In the genomic region with DNA sequence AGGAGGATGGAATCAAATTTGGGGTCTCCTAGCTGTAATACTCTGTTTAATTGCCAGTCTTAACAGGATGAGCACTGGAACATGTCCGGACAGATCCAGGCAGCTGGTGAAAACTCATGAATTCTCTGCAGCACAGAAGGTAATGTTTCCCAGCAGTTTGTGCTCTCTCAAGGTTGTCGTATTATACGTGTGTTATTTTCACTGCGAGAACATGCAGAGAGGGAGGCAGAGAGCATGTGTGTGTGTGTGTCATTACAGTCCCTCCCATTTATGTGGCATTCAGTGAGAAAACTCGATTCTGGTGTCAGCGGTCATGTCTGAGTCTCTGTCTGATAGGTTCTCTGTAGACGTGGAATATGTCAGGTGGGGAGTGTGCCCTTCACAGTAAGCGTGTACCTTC, we compare ENCODE assay signal across 1 cellular context.
TF ChIP-seq lines count a peak whose summit lies in the region.

No MANE protein-coding gene starts in this region.

TF ChIP-seq in GM23338, 12 proteins besides CTCF, POLR2A, EP300 and RAD21 (continued from another document):
- TF ChIP-seq, protein P1, sequence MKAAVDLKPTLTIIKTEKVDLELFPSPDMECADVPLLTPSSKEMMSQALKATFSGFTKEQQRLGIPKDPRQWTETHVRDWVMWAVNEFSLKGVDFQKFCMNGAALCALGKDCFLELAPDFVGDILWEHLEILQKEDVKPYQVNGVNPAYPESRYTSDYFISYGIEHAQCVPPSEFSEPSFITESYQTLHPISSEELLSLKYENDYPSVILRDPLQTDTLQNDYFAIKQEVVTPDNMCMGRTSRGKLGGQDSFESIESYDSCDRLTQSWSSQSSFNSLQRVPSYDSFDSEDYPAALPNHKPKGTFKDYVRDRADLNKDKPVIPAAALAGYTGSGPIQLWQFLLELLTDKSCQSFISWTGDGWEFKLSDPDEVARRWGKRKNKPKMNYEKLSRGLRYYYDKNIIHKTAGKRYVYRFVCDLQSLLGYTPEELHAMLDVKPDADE (IDR thresholded peaks at IDR 0.05): no peak
- TF ChIP-seq EZH2phosphoT487 (IDR thresholded peaks at IDR 0.05; ENCODE audit: unreplicated experiment) (no peak), CREB1 (CRISPR knock-in tag; IDR thresholded peaks at IDR 0.05; ENCODE audit: low read depth) (no peak), EZH2 (IDR thresholded peaks at IDR 0.05; ENCODE audit: low read depth, unreplicated experiment) (no peak), ZNF114 (CRISPR knock-in tag; IDR thresholded peaks at IDR 0.05) (no peak), JUNB (IDR thresholded peaks at IDR 0.05; ENCODE audit: unreplicated experiment) (no peak), POLR2AphosphoS5 (IDR thresholded peaks at IDR 0.05; ENCODE audit: low read depth) (no peak), NANOG (IDR thresholded peaks at IDR 0.05; ENCODE audit: borderline replicate concordance) (no peak)
- TF ChIP-seq, protein P2, sequence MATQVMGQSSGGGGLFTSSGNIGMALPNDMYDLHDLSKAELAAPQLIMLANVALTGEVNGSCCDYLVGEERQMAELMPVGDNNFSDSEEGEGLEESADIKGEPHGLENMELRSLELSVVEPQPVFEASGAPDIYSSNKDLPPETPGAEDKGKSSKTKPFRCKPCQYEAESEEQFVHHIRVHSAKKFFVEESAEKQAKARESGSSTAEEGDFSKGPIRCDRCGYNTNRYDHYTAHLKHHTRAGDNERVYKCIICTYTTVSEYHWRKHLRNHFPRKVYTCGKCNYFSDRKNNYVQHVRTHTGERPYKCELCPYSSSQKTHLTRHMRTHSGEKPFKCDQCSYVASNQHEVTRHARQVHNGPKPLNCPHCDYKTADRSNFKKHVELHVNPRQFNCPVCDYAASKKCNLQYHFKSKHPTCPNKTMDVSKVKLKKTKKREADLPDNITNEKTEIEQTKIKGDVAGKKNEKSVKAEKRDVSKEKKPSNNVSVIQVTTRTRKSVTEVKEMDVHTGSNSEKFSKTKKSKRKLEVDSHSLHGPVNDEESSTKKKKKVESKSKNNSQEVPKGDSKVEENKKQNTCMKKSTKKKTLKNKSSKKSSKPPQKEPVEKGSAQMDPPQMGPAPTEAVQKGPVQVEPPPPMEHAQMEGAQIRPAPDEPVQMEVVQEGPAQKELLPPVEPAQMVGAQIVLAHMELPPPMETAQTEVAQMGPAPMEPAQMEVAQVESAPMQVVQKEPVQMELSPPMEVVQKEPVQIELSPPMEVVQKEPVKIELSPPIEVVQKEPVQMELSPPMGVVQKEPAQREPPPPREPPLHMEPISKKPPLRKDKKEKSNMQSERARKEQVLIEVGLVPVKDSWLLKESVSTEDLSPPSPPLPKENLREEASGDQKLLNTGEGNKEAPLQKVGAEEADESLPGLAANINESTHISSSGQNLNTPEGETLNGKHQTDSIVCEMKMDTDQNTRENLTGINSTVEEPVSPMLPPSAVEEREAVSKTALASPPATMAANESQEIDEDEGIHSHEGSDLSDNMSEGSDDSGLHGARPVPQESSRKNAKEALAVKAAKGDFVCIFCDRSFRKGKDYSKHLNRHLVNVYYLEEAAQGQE (IDR thresholded peaks at IDR 0.05; ENCODE audit: unreplicated experiment): no peak
